In the genomic region with DNA sequence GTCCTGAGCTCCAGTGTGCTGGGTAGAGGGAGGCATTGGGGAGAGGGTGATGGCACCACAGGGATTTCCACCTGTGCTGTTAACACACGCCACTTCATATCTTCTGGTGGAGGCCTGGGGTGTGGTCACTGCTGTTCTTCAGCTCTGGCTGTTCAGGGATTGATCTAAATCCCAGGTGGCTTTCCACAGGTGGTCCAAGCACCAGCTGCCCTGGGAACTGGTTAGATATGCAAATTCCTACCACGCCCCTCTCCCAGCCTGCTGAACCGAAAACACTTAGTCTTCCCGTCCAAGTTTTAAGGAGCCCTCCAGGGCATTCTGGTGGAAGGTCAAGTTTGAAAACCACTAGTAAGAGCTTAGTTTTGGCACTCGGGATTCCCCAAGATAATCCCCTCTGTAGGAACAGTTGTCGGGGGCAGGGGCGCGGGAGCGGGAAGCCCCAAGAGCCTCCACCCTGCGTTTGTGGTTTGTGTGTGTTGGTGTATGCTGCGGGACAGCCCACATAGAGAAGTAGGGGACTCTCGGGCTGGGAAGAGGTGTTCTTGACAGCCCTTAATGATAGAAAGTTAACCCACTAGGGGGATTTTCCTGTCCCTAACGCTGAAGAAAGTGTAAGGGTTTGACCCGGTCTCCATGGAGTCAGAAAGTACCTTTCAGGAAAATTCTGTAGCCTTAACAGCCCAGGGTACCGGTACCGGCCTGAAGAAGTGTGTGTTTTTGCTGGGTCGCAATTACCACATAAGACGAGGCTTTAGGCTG, we compare ENCODE assay signal across 9 cellular contexts. TPM values are rescaled to one million over a fixed set of nuclear protein-coding genes. Genes with fewer than 3 reads are reported as not detected.
DNase-seq lines count a peak whose midpoint lies in the region; ATAC-seq and TF ChIP-seq lines count a peak whose summit lies in the region.
"Had no signal": no experiment of that assay in that cellular context is flagged by ENCODE, and none has a peak within 500 bp of the region (broad histone marks: within the 10 kb centered on the region; RNA-seq: fewer than 3 reads in every experiment).

No MANE protein-coding gene starts in this region.

- H3K36me3 ChIP-seq in ascending aorta: peaks cover 16 to 55% of the 10 kb centered on the region in 2 donors

- DNase-seq in COLO668 (lab: John Stamatoyannopoulos, UW; ENCODE audit: unreplicated experiment): peak; percentile 73
- no peak for DNase-seq in ascending aorta (ENCODE audit: low spot score in 2 of 2)
- DNase-seq in natural killer cell treated with Interleukin-12 subunit alpha and Interleukin-12 subunit beta and Interleukin-15 and Interleukin-18, amount 100 ng/mL, for 72 hours (ENCODE audit: low spot score): peak; percentile 84
- DNase-seq in activated CD8-positive, alpha-beta memory T cell treated with anti-CD3 and anti-CD28 coated beads, Interleukin-2, amount 10 ng/mL, durations not matched to agents 7 days and 5 days: no peak
- no peak for DNase-seq in A172 (ENCODE audit: low spot score)
- DNase-seq: SW 1271 had no signal

- CTCF ChIA-PET in activated CD8-positive, alpha-beta memory T cell treated with anti-CD3 and anti-CD28 coated beads, Interleukin-2, amount 10 ng/mL, durations not matched to agents 7 days and 5 days (lab: Charles Lee): interaction anchor here (0.8 to 2.7 kb wide), 6 partner anchors 9 to 41 kb away, joined by 4 to 22 read pairs (median 6); partner anchors contain the start of gene RASSF4

- intact Hi-C loops in ascending aorta (cut with DNase I): loop anchor here (5.0 to 10.0 kb wide), 3 partner anchors 669 to 1299 kb away; no protein-coding TSS in a partner anchor

- peaks cover 4 to 20% of the 10 kb centered on the region in 2 donors for H3K4me1 ChIP-seq in ascending aorta

- no peak overlapping the region for H3K4me3 ChIP-seq in ascending aorta

- peak overlapping the region; percentile 89 to 91 for H3K27ac ChIP-seq in ascending aorta

- ATAC-seq in HG02588 (IDR thresholded peaks at IDR 0.05; ENCODE audit: unreplicated experiment) (peak; percentile 34), GM18502 (IDR thresholded peaks at IDR 0.05; ENCODE audit: poor library complexity, unreplicated experiment) (no peak), HG02642 (IDR thresholded peaks at IDR 0.05; ENCODE audit: poor library complexity, unreplicated experiment) (no peak)
- peak; percentile 17 to 67 for ATAC-seq in natural killer cell treated with Interleukin-12 subunit alpha and Interleukin-12 subunit beta and Interleukin-15 and Interleukin-18, amount 100 ng/mL, for 72 hours
- no peak for ATAC-seq in activated CD8-positive, alpha-beta memory T cell treated with anti-CD3 and anti-CD28 coated beads, Interleukin-2, amount 10 ng/mL, durations not matched to agents 7 days and 5 days

- peaks cover 4% of the 10 kb centered on the region for H3K9me3 Mint-ChIP-seq in natural killer cell treated with Interleukin-12 subunit alpha and Interleukin-12 subunit beta and Interleukin-15 and Interleukin-18, amount 100 ng/mL, for 72 hours
- H3K9me3 Mint-ChIP-seq in activated CD8-positive, alpha-beta memory T cell treated with anti-CD3 and anti-CD28 coated beads, Interleukin-2, amount 10 ng/mL, durations not matched to agents 7 days and 5 days (ENCODE audit: low read depth): no peaks in the 10 kb centered on the region

- H3K36me3 Mint-ChIP-seq in natural killer cell treated with Interleukin-12 subunit alpha and Interleukin-12 subunit beta and Interleukin-15 and Interleukin-18, amount 100 ng/mL, for 72 hours: no peaks in the 10 kb centered on the region
- peaks cover 2% of the 10 kb centered on the region for H3K36me3 Mint-ChIP-seq in activated CD8-positive, alpha-beta memory T cell treated with anti-CD3 and anti-CD28 coated beads, Interleukin-2, amount 10 ng/mL, durations not matched to agents 7 days and 5 days

- no peaks in the 10 kb centered on the region for H3K27me3 ChIP-seq in ascending aorta

- peak overlapping the region; percentile 41 to 86 for H3K27ac Mint-ChIP-seq in natural killer cell treated with Interleukin-12 subunit alpha and Interleukin-12 subunit beta and Interleukin-15 and Interleukin-18, amount 100 ng/mL, for 72 hours
- no peak overlapping the region for H3K27ac Mint-ChIP-seq in activated CD8-positive, alpha-beta memory T cell treated with anti-CD3 and anti-CD28 coated beads, Interleukin-2, amount 10 ng/mL, durations not matched to agents 7 days and 5 days

- H3K9me3 ChIP-seq in ascending aorta: no peaks in the 10 kb centered on the region

- H3K27me3 Mint-ChIP-seq in natural killer cell treated with Interleukin-12 subunit alpha and Interleukin-12 subunit beta and Interleukin-15 and Interleukin-18, amount 100 ng/mL, for 72 hours: no peaks in the 10 kb centered on the region
- no peaks in the 10 kb centered on the region for H3K27me3 Mint-ChIP-seq in activated CD8-positive, alpha-beta memory T cell treated with anti-CD3 and anti-CD28 coated beads, Interleukin-2, amount 10 ng/mL, durations not matched to agents 7 days and 5 days

- peaks cover 25 to 48% of the 10 kb centered on the region in 2 donors for H3K4me1 Mint-ChIP-seq in natural killer cell treated with Interleukin-12 subunit alpha and Interleukin-12 subunit beta and Interleukin-15 and Interleukin-18, amount 100 ng/mL, for 72 hours (ENCODE audit: low read depth in 2 of 2)
- H3K4me1 Mint-ChIP-seq in activated CD8-positive, alpha-beta memory T cell treated with anti-CD3 and anti-CD28 coated beads, Interleukin-2, amount 10 ng/mL, durations not matched to agents 7 days and 5 days: peaks cover 23% of the 10 kb centered on the region

- TF ChIP-seq CTCF in ascending aorta (IDR thresholded peaks at IDR 0.05): no peak

- peak overlapping the region; percentile 39 for H3K4me3 Mint-ChIP-seq in natural killer cell treated with Interleukin-12 subunit alpha and Interleukin-12 subunit beta and Interleukin-15 and Interleukin-18, amount 100 ng/mL, for 72 hours
- no peak overlapping the region for H3K4me3 Mint-ChIP-seq in activated CD8-positive, alpha-beta memory T cell treated with anti-CD3 and anti-CD28 coated beads, Interleukin-2, amount 10 ng/mL, durations not matched to agents 7 days and 5 days

RNA-seq across cellular contexts. Expression of gene DEPP1, which starts 5.1 kb away (rescaled TPM):
- 309 TPM for total RNA-seq in ascending aorta
- total RNA-seq in natural killer cell treated with Interleukin-12 subunit alpha and Interleukin-12 subunit beta and Interleukin-15 and Interleukin-18, amount 100 ng/mL, for 72 hours: under 1 TPM; 0.31 to 0.53 TPM
- under 1 TPM in 1 of 2 experiments, not detected in 1; 0.37 TPM for total RNA-seq in activated CD8-positive, alpha-beta memory T cell treated with anti-CD3 and anti-CD28 coated beads, Interleukin-2, amount 10 ng/mL, durations not matched to agents 7 days and 5 days
- 2.2 and 6.5 TPM in 2 replicates for total RNA-seq in A172 (2014; rRNA removed; shearing (Covaris generic))

RNA-seq across cellular contexts. Expression of gene RASSF4, which starts 13.9 kb away (rescaled TPM):
- 40.0 TPM for total RNA-seq in ascending aorta
- total RNA-seq in natural killer cell treated with Interleukin-12 subunit alpha and Interleukin-12 subunit beta and Interleukin-15 and Interleukin-18, amount 100 ng/mL, for 72 hours: 10 to 100 TPM in 1 of 2 donors, 1 to 10 TPM in 1; 9.3 to 44.9 TPM
- 1 to 10 TPM; 1.2 to 3.1 TPM for total RNA-seq in activated CD8-positive, alpha-beta memory T cell treated with anti-CD3 and anti-CD28 coated beads, Interleukin-2, amount 10 ng/mL, durations not matched to agents 7 days and 5 days
- total RNA-seq in A172 (2014; rRNA removed; shearing (Covaris generic)): 3.2 and 9.6 TPM in 2 replicates

RNA-seq across cellular contexts. Expression of gene ZNF22, which starts 27.2 kb away (rescaled TPM):
- 1.6 TPM for total RNA-seq in ascending aorta
- total RNA-seq in natural killer cell treated with Interleukin-12 subunit alpha and Interleukin-12 subunit beta and Interleukin-15 and Interleukin-18, amount 100 ng/mL, for 72 hours: 10 to 100 TPM; 22.7 to 29.0 TPM
- 10 to 100 TPM; 29.5 to 29.6 TPM for total RNA-seq in activated CD8-positive, alpha-beta memory T cell treated with anti-CD3 and anti-CD28 coated beads, Interleukin-2, amount 10 ng/mL, durations not matched to agents 7 days and 5 days
- total RNA-seq in A172 (2014; rRNA removed; shearing (Covaris generic)): 7.0 and 7.9 TPM in 2 replicates

Comparison
In these comparisons a context has a peak if more than half of its experiments do, and no peak if none do; other contexts are left out.
1. DNase-seq: peak in COLO668 (single experiment) and natural killer cell treated with Interleukin-12 subunit alpha and Interleukin-12 subunit beta and Interleukin-15 and Interleukin-18, amount 100 ng/mL, for 72 hours (single experiment); none in ascending aorta (0 of 2), activated CD8-positive, alpha-beta memory T cell treated with anti-CD3 and anti-CD28 coated beads, Interleukin-2, amount 10 ng/mL, durations not matched to agents 7 days and 5 days (single experiment) and A172 (single experiment).
2. ATAC-seq: peak in HG02588 (single experiment) and natural killer cell treated with Interleukin-12 subunit alpha and Interleukin-12 subunit beta and Interleukin-15 and Interleukin-18, amount 100 ng/mL, for 72 hours (2 of 2); none in activated CD8-positive, alpha-beta memory T cell treated with anti-CD3 and anti-CD28 coated beads, Interleukin-2, amount 10 ng/mL, durations not matched to agents 7 days and 5 days (single experiment), GM18502 (single experiment) and HG02642 (single experiment).
3. RNA of gene DEPP1, which starts 5.1 kb away (total RNA-seq): 309 TPM in ascending aorta (single experiment); 2.2 to 6.5 TPM in A172, 0.31 to 0.53 TPM in natural killer cell treated with Interleukin-12 subunit alpha and Interleukin-12 subunit beta and Interleukin-15 and Interleukin-18, amount 100 ng/mL, for 72 hours and 0.37 TPM in activated CD8-positive, alpha-beta memory T cell treated with anti-CD3 and anti-CD28 coated beads, Interleukin-2, amount 10 ng/mL, durations not matched to agents 7 days and 5 days; every median in the first group is over 10 times any median in the second.